In the genomic region with DNA sequence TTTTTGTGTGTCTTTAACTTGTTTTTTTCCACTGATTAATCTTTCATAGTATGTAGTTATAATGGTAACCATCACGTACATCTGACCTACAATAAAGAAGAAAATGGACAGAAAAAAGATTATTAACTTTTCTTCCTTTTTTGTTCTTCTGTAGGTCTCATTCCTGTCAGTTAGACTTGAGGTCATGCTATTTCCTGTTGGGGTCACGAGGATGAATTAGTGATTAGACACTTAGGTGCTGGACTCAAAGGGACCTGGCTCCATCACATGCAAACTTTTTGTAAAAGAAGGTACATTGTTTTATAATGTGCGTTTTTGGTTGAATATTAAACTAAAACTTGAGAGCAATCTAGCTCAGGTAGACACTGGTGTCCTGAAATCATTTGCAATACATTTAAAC, we compare ENCODE assay signal across 29 cellular contexts. TPM values are rescaled to one million over a fixed set of nuclear protein-coding genes. Genes with fewer than 3 reads are reported as not detected.
DNase-seq lines count a peak whose midpoint lies in the region; ATAC-seq, FAIRE-seq and TF ChIP-seq lines count a peak whose summit lies in the region.
"Had no signal": no experiment of that assay in that cellular context is flagged by ENCODE, and none has a peak within 500 bp of the region (broad histone marks: within the 10 kb centered on the region; RNA-seq: fewer than 3 reads in every experiment).

No MANE protein-coding gene starts in this region.

- no TSS peak for BruUV-seq in HepG2 (replicated peaks; lab: Mats Ljungman, UMichigan)

- no peak overlapping the region for H2AFZ ChIP-seq in HepG2 (ENCODE audit: low read length)
- H2AFZ ChIP-seq: GM23248 had no signal

- H3K4me3 ChIP-seq in HL-60 (replicated peaks; ENCODE audit: insufficient read depth, low read length): no peak overlapping the region
- peak overlapping the region; percentile 8 to 80 (median 34); a peak in 5 of 6 replicates for H3K4me3 ChIP-seq in HepG2 (replicated peaks in 1 of 3; ENCODE audit: insufficient read depth in 1 of 3, low read depth in 2 of 3, low read length in 3 of 3)
- H3K4me3 ChIP-seq: coronary artery, GM23248, K562, uterus had no signal

- peaks cover 24% of the 10 kb centered on the region for H3K27me3 Mint-ChIP-seq in activated CD4-positive, alpha-beta T cell treated with anti-CD3 and anti-CD28 coated beads, Interleukin-2, amount 10 ng/mL, durations not matched to agents 24 days and 14 days
- H3K27me3 Mint-ChIP-seq in stimulated activated naive B cell treated with anti-CD40 and anti-IgM and Interleukin-4, amounts not matched to agents 10 μg/mL and 1 μg/mL and 100 μg/mL, for 72 hours: no peaks in the 10 kb centered on the region
- H3K27me3 Mint-ChIP-seq: memory B cell had no signal

- peak; percentile 21 for DNase-seq in activated CD4-positive, alpha-beta T cell treated with anti-CD3 and anti-CD28 coated beads, Interleukin-2, amount 10 ng/mL, durations not matched to agents 24 days and 14 days
- no peak for DNase-seq in activated CD4-positive, alpha-beta T cell treated with anti-CD3 and anti-CD28 coated beads for 48 hours
- peak in 1 of 2 experiments; percentile 4 for DNase-seq in HL-60 (ENCODE audit: low read depth in 1 of 2, low spot score in 1 of 2)
- no peak for DNase-seq in HepG2 (ENCODE audit: low spot score)
- no peak for DNase-seq in NCI-H524 treated with DMSO at 0.1 percent for 48 hours (lab: John Stamatoyannopoulos, UW)
- no peak for DNase-seq in NCI-H2171 treated with DMSO at 0.1 percent for 48 hours (lab: John Stamatoyannopoulos, UW)
- no peak for DNase-seq in NCI-H2196 treated with DMSO at 0.1 percent for 48 hours (lab: John Stamatoyannopoulos, UW; ENCODE audit: unreplicated experiment)
- DNase-seq in stimulated activated naive B cell treated with anti-CD40 and anti-IgM and Interleukin-4, amounts not matched to agents 10 μg/mL and 1 μg/mL and 100 μg/mL, for 72 hours: no peak
- DNase-seq: activated CD4-positive, alpha-beta T cell treated with anti-CD3 and anti-CD28 coated beads, Interleukin-2, amount 50 U/mL, for 48 hours; activated T-cell treated with anti-CD3 and anti-CD28 coated beads, Interleukin-2, amount 50 U/mL, for 72 hours; caudate nucleus; CD8-positive, alpha-beta T cell; effector memory CD4-positive, alpha-beta T cell; GM23248; left colon; NCI-H1105; NCI-H187; NCI-H510A; pancreas; spleen; stimulated activated CD4-positive, alpha-beta T cell treated with anti-CD3 and anti-CD28 coated beads, Interleukin-2, amount 100 ng/mL, for 24 hours; stimulated activated naive CD8-positive, alpha-beta T cell treated with anti-CD3 and anti-CD28 coated beads, Interleukin-15, amount 100 ng/mL, for 72 hours; T-helper 1 cell; uterus had no signal

- POLR2A ChIA-PET in HepG2 (lab: Yijun Ruan, JAX): interaction anchor here (1.6 to 2.1 kb wide), 2 partner anchors 13 to 992 kb away, joined by 4 to 21 read pairs; no protein-coding TSS in a partner anchor

- H3K4me1 Mint-ChIP-seq in activated CD4-positive, alpha-beta T cell treated with anti-CD3 and anti-CD28 coated beads, Interleukin-2, amount 10 ng/mL, durations not matched to agents 24 days and 14 days: peaks cover 7% of the 10 kb centered on the region
- peaks cover 6 to 8% of the 10 kb centered on the region in 2 donors for H3K4me1 Mint-ChIP-seq in stimulated activated naive B cell treated with anti-CD40 and anti-IgM and Interleukin-4, amounts not matched to agents 10 μg/mL and 1 μg/mL and 100 μg/mL, for 72 hours

- H3K9ac ChIP-seq in HepG2 (ENCODE audit: insufficient read depth, low read depth, low read length): 0 out of 2 replicates have a peak overlapping the region, but pooled peaks have one; percentile 25
- H3K9ac ChIP-seq: GM23248 had no signal

- H3K79me2 ChIP-seq in HepG2 (ENCODE audit: insufficient read depth, low read length): peaks cover 7% of the 10 kb centered on the region

- H3K27me3 ChIP-seq in HL-60 (ENCODE audit: insufficient read depth, poor library complexity, severe bottlenecking): no peaks in the 10 kb centered on the region
- no peaks in the 10 kb centered on the region for H3K27me3 ChIP-seq in HepG2 (ENCODE audit: control insufficient read depth in 1 of 2, insufficient read depth in 2 of 2, low read length in 2 of 2)
- H3K27me3 ChIP-seq: pancreas, uterus had no signal

- no peak for TF ChIP-seq POLR2A in HepG2 (IDR thresholded peaks at IDR 0.05; ENCODE audit: insufficient read depth in 1 of 2, low read depth in 2 of 2, low read length in 2 of 2)

- peaks cover 30% of the 10 kb centered on the region for H3K4me1 ChIP-seq in HepG2 (ENCODE audit: insufficient read depth, low read length)
- H3K4me1 ChIP-seq: uterus had no signal

- WGBS in HepG2 (ENCODE audit: low lambda C conversion rate): 71% methylated on average over 3 of the region's 3 CpGs

- no peak for FAIRE-seq in HepG2 (lab: Jason Lieb, UNC)
- FAIRE-seq: K562 had no signal

- ATAC-seq in HepG2: no peak
- no peak for ATAC-seq in stimulated activated naive B cell treated with anti-CD40 and anti-IgM and Interleukin-4, amounts not matched to agents 10 μg/mL and 1 μg/mL and 100 μg/mL, for 72 hours (replicated peaks)
- ATAC-seq: activated T-cell treated with anti-CD3 and anti-CD28 coated beads, Interleukin-2, amount 50 U/mL, for 72 hours; CD8-positive, alpha-beta T cell; K562; left colon; pancreas; stimulated activated naive CD8-positive, alpha-beta T cell treated with anti-CD3 and anti-CD28 coated beads, Interleukin-15, amount 100 ng/mL, for 72 hours had no signal

- TF ChIP-seq CTCF in HL-60 (IDR thresholded peaks at IDR 0.05; ENCODE audit: insufficient read depth, low read length) (no peak), HepG2 (CRISPR knock-in tag; IDR thresholded peaks at IDR 0.05) (no peak)

- H3K9me3 Mint-ChIP-seq in activated CD4-positive, alpha-beta T cell treated with anti-CD3 and anti-CD28 coated beads, Interleukin-2, amount 10 ng/mL, durations not matched to agents 24 days and 14 days: no peaks in the 10 kb centered on the region
- H3K9me3 Mint-ChIP-seq in stimulated activated naive B cell treated with anti-CD40 and anti-IgM and Interleukin-4, amounts not matched to agents 10 μg/mL and 1 μg/mL and 100 μg/mL, for 72 hours: no peaks in the 10 kb centered on the region
- H3K9me3 Mint-ChIP-seq: activated T-cell treated with anti-CD3 and anti-CD28 coated beads, Interleukin-2, amount 50 U/mL, for 72 hours; CD8-positive, alpha-beta T cell; memory B cell; stimulated activated naive CD8-positive, alpha-beta T cell treated with anti-CD3 and anti-CD28 coated beads, Interleukin-15, amount 100 ng/mL, for 72 hours had no signal

- no peak overlapping the region for H3K27ac Mint-ChIP-seq in activated CD4-positive, alpha-beta T cell treated with anti-CD3 and anti-CD28 coated beads, Interleukin-2, amount 10 ng/mL, durations not matched to agents 24 days and 14 days
- no peak overlapping the region for H3K27ac Mint-ChIP-seq in stimulated activated naive B cell treated with anti-CD40 and anti-IgM and Interleukin-4, amounts not matched to agents 10 μg/mL and 1 μg/mL and 100 μg/mL, for 72 hours
- H3K27ac Mint-ChIP-seq: activated T-cell treated with anti-CD3 and anti-CD28 coated beads, Interleukin-2, amount 50 U/mL, for 72 hours; CD8-positive, alpha-beta T cell; stimulated activated naive CD8-positive, alpha-beta T cell treated with anti-CD3 and anti-CD28 coated beads, Interleukin-15, amount 100 ng/mL, for 72 hours had no signal

- no peaks in the 10 kb centered on the region for H3K36me3 Mint-ChIP-seq in activated CD4-positive, alpha-beta T cell treated with anti-CD3 and anti-CD28 coated beads, Interleukin-2, amount 10 ng/mL, durations not matched to agents 24 days and 14 days (ENCODE audit: low read depth)
- H3K36me3 Mint-ChIP-seq in stimulated activated naive B cell treated with anti-CD40 and anti-IgM and Interleukin-4, amounts not matched to agents 10 μg/mL and 1 μg/mL and 100 μg/mL, for 72 hours: no peaks in the 10 kb centered on the region
- H3K36me3 Mint-ChIP-seq: CD8-positive, alpha-beta T cell; memory B cell had no signal

- H4K20me1 ChIP-seq in HepG2 (ENCODE audit: insufficient read depth, low read length): no peaks in the 10 kb centered on the region

- no peak for TF ChIP-seq RAD21 in HepG2 (CRISPR knock-in tag; IDR thresholded peaks at IDR 0.05)

- intact Hi-C loops in activated CD4-positive, alpha-beta T cell treated with anti-CD3 and anti-CD28 coated beads, Interleukin-2, amount 10 ng/mL, durations not matched to agents 24 days and 14 days (cut with micrococcal nuclease): no loop called here
- intact Hi-C loops in HepG2 (cut with micrococcal nuclease; ENCODE audit: unreplicated experiment): no loop called here

- no peak overlapping the region for H3K4me3 Mint-ChIP-seq in activated CD4-positive, alpha-beta T cell treated with anti-CD3 and anti-CD28 coated beads, Interleukin-2, amount 10 ng/mL, durations not matched to agents 24 days and 14 days
- H3K4me3 Mint-ChIP-seq in stimulated activated naive B cell treated with anti-CD40 and anti-IgM and Interleukin-4, amounts not matched to agents 10 μg/mL and 1 μg/mL and 100 μg/mL, for 72 hours: no peak overlapping the region
- H3K4me3 Mint-ChIP-seq: activated T-cell treated with anti-CD3 and anti-CD28 coated beads, Interleukin-2, amount 50 U/mL, for 72 hours; CD8-positive, alpha-beta T cell; memory B cell; neural crest cell; stimulated activated naive CD8-positive, alpha-beta T cell treated with anti-CD3 and anti-CD28 coated beads, Interleukin-15, amount 100 ng/mL, for 72 hours had no signal

- H3K27ac ChIP-seq in HL-60 (replicated peaks) (peak overlapping the region; percentile 67), HepG2 (ENCODE audit: extremely low read length, insufficient read depth, low read length) (no peak overlapping the region)
- H3K27ac ChIP-seq: coronary artery, epithelial cell of prostate, pancreas had no signal

- CTCF ChIA-PET in HepG2 (lab: Yijun Ruan, JAX; ENCODE audit: low intra/inter-chr PET ratio, low total read pairs): no interaction called here

- TF ChIP-seq EP300 in HepG2 (IDR thresholded peaks at IDR 0.05; ENCODE audit: low read depth in 2 of 2, low read length in 2 of 2) (no peak), HepG2 (CRISPR knock-in tag; IDR thresholded peaks at IDR 0.05; ENCODE audit: borderline replicate concordance) (no peak)

- H3K4me2 ChIP-seq in HepG2 (ENCODE audit: low read depth, low read length): peak overlapping the region; percentile 86

- H3K9me3 ChIP-seq in HepG2 (ENCODE audit: low read length): no peaks in the 10 kb centered on the region
- H3K9me3 ChIP-seq: pancreas, spleen, uterus had no signal

- in situ Hi-C loops in HepG2 (cut with HindIII; ENCODE audit: extremely low pct_ligation_motif_present, low pct_unique_long_range_greater_than_20kb): no loop called here

- no peaks in the 10 kb centered on the region for H3K36me3 ChIP-seq in HepG2 (replicated peaks in 1 of 2; ENCODE audit: control insufficient read depth in 1 of 2, insufficient read depth in 2 of 2, low read length in 2 of 2)
- H3K36me3 ChIP-seq: pancreas, spleen, uterus had no signal

RNA-seq across cellular contexts. Expression of gene MARCKS, which starts 14.8 kb away (rescaled TPM):
- 0.05 TPM in 1 of 2 replicates, not detected in the other for total RNA-seq in activated CD4-positive, alpha-beta T cell treated with anti-CD3 and anti-CD28 coated beads, Interleukin-2, amount 10 ng/mL, durations not matched to agents 24 days and 14 days
- 39.5 and 46.7 TPM in 2 replicates for total RNA-seq in HepG2 (2016; rRNA removed; fragmentation: Illumina TruSeq; extraction: Trizol)
- 2.8 and 3.4 TPM in 2 replicates for total RNA-seq in HepG2 (2016; cell fraction: cytosol; rRNA removed; fragmentation: Illumina TruSeq; extraction: Trizol; ENCODE audit: low read depth)
- total RNA-seq in HepG2 (2016; cell fraction: insoluble cytoplasmic fraction; rRNA removed; fragmentation: Illumina TruSeq; extraction: Trizol): 39.2 and 41.6 TPM in 2 replicates
- 15.5 and 19.6 TPM in 2 replicates for total RNA-seq in HepG2 (2016; cell fraction: membrane; rRNA removed; fragmentation: Illumina TruSeq; extraction: Trizol)
- 34.9 and 35.7 TPM in 2 replicates for total RNA-seq in HepG2 (2016; cell fraction: nucleus; rRNA removed; fragmentation: Illumina TruSeq; extraction: Trizol)
- polyA plus RNA-seq in HepG2 (2011; rRNA removed): 24.3 and 30.5 TPM in 2 replicates
- polyA plus RNA-seq in HepG2 (2011; cell fraction: cytosol; rRNA removed): 12.3 and 17.5 TPM in 2 replicates
- 7.7 and 10.1 TPM in 2 replicates for polyA plus RNA-seq in HepG2 (2011; cell fraction: nucleus; rRNA removed)
- 46.4 and 60.2 TPM in 2 replicates for polyA plus RNA-seq in HepG2 (2012)
- polyA plus RNA-seq in HepG2 (2016; cell fraction: cytosol; fragmentation: Illumina TruSeq; extraction: Trizol; ENCODE audit: low read depth): 4.2 and 4.7 TPM in 2 replicates
- 53.4 and 58.8 TPM in 2 replicates for polyA plus RNA-seq in HepG2 (2016; cell fraction: insoluble cytoplasmic fraction; fragmentation: Illumina TruSeq; extraction: Trizol; ENCODE audit: low read depth)
- polyA plus RNA-seq in HepG2 (2016; cell fraction: membrane; fragmentation: Illumina TruSeq; extraction: Trizol; ENCODE audit: low read depth): 14.5 and 14.9 TPM in 2 replicates
- polyA plus RNA-seq in HepG2 (2016; cell fraction: nucleus; fragmentation: Illumina TruSeq; extraction: Trizol; ENCODE audit: insufficient read depth, low read depth): 42.7 and 48.0 TPM in 2 replicates
- polyA minus RNA-seq in HepG2 (2011; rRNA and poly(A)+ RNA removed; ENCODE audit: low replicate concordance): 0.07 and 12.9 TPM in 2 replicates
- polyA minus RNA-seq in HepG2 (2011; cell fraction: cytosol; rRNA and poly(A)+ RNA removed): 32.4 and 32.5 TPM in 2 replicates
- 18.7 and 19.6 TPM in 2 replicates for polyA minus RNA-seq in HepG2 (2011; cell fraction: nucleus; rRNA and poly(A)+ RNA removed)
